Comparison of ENCODE assay signal across 15 cellular contexts in the genomic region with DNA sequence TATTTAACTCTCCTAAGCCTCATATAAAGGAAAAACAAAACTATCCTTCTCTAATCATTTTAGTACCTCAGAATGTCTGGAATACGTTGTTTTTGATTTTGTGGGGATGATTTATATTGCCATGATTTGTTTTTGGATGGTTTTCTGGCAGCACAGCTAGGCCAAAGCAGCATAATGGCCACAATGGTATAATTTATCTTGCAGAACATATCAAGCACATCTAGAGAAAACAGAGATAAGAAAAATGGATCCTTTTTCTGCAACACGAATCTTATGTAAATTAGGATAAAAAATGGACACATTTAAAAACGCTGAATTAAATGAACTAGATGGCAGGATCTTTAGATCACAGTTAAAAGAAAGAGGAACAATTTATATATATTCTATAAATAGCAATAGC.
DNase-seq lines count a peak whose midpoint lies in the region; ATAC-seq, FAIRE-seq and TF ChIP-seq lines count a peak whose summit lies in the region.
"Had no signal": no experiment of that assay in that cellular context is flagged by ENCODE, and none has a peak within 500 bp of the region (broad histone marks: within the 10 kb centered on the region; RNA-seq: fewer than 3 reads in every experiment).

No MANE protein-coding gene starts in this region.

- H3K27ac ChIP-seq in upper lobe of right lung (no peak overlapping the region), left lung (no peak overlapping the region), small intestine (ENCODE audit: low read depth in 1 of 2, low read length in 1 of 2) (no peak overlapping the region)
- H3K27ac ChIP-seq: BLaER1 treated with 17β-estradiol and CSF1 and Interleukin-3, amounts not matched to agents 10 nM and 100 nM; HL-60 had no signal

- intact Hi-C loops in upper lobe of right lung (cut with DNase I): no loop called here
- intact Hi-C loops in left lung (cut with DNase I): no loop called here

- peaks cover 34% of the 10 kb centered on the region for H3K9me3 Mint-ChIP-seq in mesothelial cell of epicardium
- H3K9me3 Mint-ChIP-seq: GM23338 had no signal

- ATAC-seq in upper lobe of right lung: no peak
- no peak for ATAC-seq in left lung
- ATAC-seq: GM12878, GM23338 had no signal

- H3K4me3 ChIP-seq in upper lobe of right lung (no peak overlapping the region), left lung (no peak overlapping the region), small intestine (ENCODE audit: low read depth in 1 of 2, low read length in 2 of 2) (no peak overlapping the region)
- H3K4me3 ChIP-seq: BLaER1 treated with 17β-estradiol and CSF1 and Interleukin-3, amounts not matched to agents 10 nM and 100 nM; GM12878; GM23338 had no signal

- peaks cover 30% of the 10 kb centered on the region for H3K4me1 Mint-ChIP-seq in mesothelial cell of epicardium
- H3K4me1 Mint-ChIP-seq: CD4-positive, CD25-positive, alpha-beta regulatory T cell; GM23338 had no signal

- H3K4me1 ChIP-seq in upper lobe of right lung (peaks cover 4% of the 10 kb centered on the region), left lung (no peaks in the 10 kb centered on the region), small intestine (ENCODE audit: control insufficient read depth in 2 of 2, insufficient read depth in 1 of 2, low read depth in 1 of 2, low read length in 1 of 2) (no peaks in the 10 kb centered on the region)

- no peak overlapping the region for H3K4me3 Mint-ChIP-seq in mesothelial cell of epicardium
- H3K4me3 Mint-ChIP-seq: CD4-positive, CD25-positive, alpha-beta regulatory T cell; GM23338 had no signal

- DNase-seq in SK-N-DZ (ENCODE audit: low spot score) (peak; percentile 65), amniotic epithelial cell (ENCODE audit: low read depth) (peak; percentile 66), mesothelial cell of epicardium (ENCODE audit: low spot score in 2 of 2, unreplicated experiment in 2 of 2) (no peak), upper lobe of right lung (no peak), left lung (no peak), small intestine (no peak)
- DNase-seq: Calu3; CD4-positive, CD25-positive, alpha-beta regulatory T cell; DMS 273 treated with DMSO at 0.1 percent for 48 hours; H7 had no signal

- no peaks in the 10 kb centered on the region for H3K9me3 ChIP-seq in upper lobe of right lung
- peaks cover 0 to 4% of the 10 kb centered on the region in 2 donors for H3K9me3 ChIP-seq in left lung
- no peaks in the 10 kb centered on the region for H3K9me3 ChIP-seq in small intestine (ENCODE audit: control insufficient read depth, low read depth)
- H3K9me3 ChIP-seq: BLaER1 treated with 17β-estradiol and CSF1 and Interleukin-3, amounts not matched to agents 10 nM and 100 nM had no signal

- no peaks in the 10 kb centered on the region for H3K27me3 Mint-ChIP-seq in mesothelial cell of epicardium (ENCODE audit: low read depth)
- H3K27me3 Mint-ChIP-seq: CD4-positive, CD25-positive, alpha-beta regulatory T cell had no signal

- peaks cover 23% of the 10 kb centered on the region for H3K36me3 Mint-ChIP-seq in mesothelial cell of epicardium
- H3K36me3 Mint-ChIP-seq: CD4-positive, CD25-positive, alpha-beta regulatory T cell had no signal

- FAIRE-seq in small intestine (lab: Jason Lieb, UNC): no peak
- FAIRE-seq: GM12878, GM18507 had no signal

- WGBS in small intestine, 3 donors: 35 to 42% (median 38%) methylated on average over 3 of the region's 3 CpGs

- H3K27me3 ChIP-seq in upper lobe of right lung (no peaks in the 10 kb centered on the region), left lung (no peaks in the 10 kb centered on the region), small intestine (ENCODE audit: control insufficient read depth in 2 of 2, insufficient read depth in 2 of 2, low read length in 2 of 2) (no peaks in the 10 kb centered on the region)
- H3K27me3 ChIP-seq: BLaER1 treated with 17β-estradiol and CSF1 and Interleukin-3, amounts not matched to agents 10 nM and 100 nM had no signal

- H3K27ac Mint-ChIP-seq in mesothelial cell of epicardium: peak overlapping the region; percentile 89
- H3K27ac Mint-ChIP-seq: CD4-positive, CD25-positive, alpha-beta regulatory T cell; GM23338 had no signal

- no peaks in the 10 kb centered on the region for H3K36me3 ChIP-seq in upper lobe of right lung
- no peaks in the 10 kb centered on the region for H3K36me3 ChIP-seq in left lung
- no peaks in the 10 kb centered on the region for H3K36me3 ChIP-seq in small intestine (ENCODE audit: control insufficient read depth in 2 of 2, insufficient read depth in 2 of 2, low read length in 2 of 2)
- H3K36me3 ChIP-seq: BLaER1 treated with 17β-estradiol and CSF1 and Interleukin-3, amounts not matched to agents 10 nM and 100 nM had no signal

- TF ChIP-seq CTCF in mesothelial cell of epicardium (IDR thresholded peaks at IDR 0.05; ENCODE audit: unreplicated experiment) (no peak), upper lobe of right lung (IDR thresholded peaks at IDR 0.05) (no peak), left lung (IDR thresholded peaks at IDR 0.05) (no peak)

Comparison
In these comparisons a context has a peak if more than half of its experiments do, and no peak if none do; other contexts are left out.
1. DNase-seq: peak in SK-N-DZ (single experiment) and amniotic epithelial cell (single experiment); none in mesothelial cell of epicardium (0 of 2), upper lobe of right lung (single experiment), left lung (0 of 2) and small intestine (single experiment).